11 cellular contexts compared by ENCODE assay signal in genomic region chr3:99895106-99895705, GRCh38.
A peak's percentile ranks its signal among the peaks of the same experiment; 100 is the strongest.
DNase-seq lines count a peak whose midpoint lies in the region; ATAC-seq, FAIRE-seq and TF ChIP-seq lines count a peak whose summit lies in the region.
"Had no signal": no experiment of that assay in that cellular context is flagged by ENCODE, and none has a peak within 500 bp of the region (broad histone marks: within the 10 kb centered on the region; RNA-seq: fewer than 3 reads in every experiment).

No MANE protein-coding gene starts in this region.

- no peak for TF ChIP-seq RAD21 in K562 (CRISPR knock-in tag; conservative IDR thresholded peaks at IDR 0.05 in 1 of 2, IDR thresholded peaks at IDR 0.05 in 1 of 2)

- no peak for DNase-seq in Caco-2
- peak; percentile 80 to 85 for DNase-seq in Kasumi-1 (lab: John Stamatoyannopoulos, UW)
- no peak for DNase-seq in K562 (ENCODE audit: extremely low read depth in 1 of 4, low spot score in 3 of 4)
- DNase-seq in naive B cell, result no peak
- DNase-seq in hypothalamus (lab: John Stamatoyannopoulos, UW), result no peak
- no peak for DNase-seq in T-helper 9 cell
- DNase-seq: activated CD4-positive, alpha-beta T cell treated with anti-CD3 and anti-CD28 coated beads for 36 hours; CD8-positive, alpha-beta T cell; NCI-H526 treated with DMSO at 0.1 percent for 48 hours had no signal

- no peak for ATAC-seq in K562
- peak; percentile 43 to 66 for ATAC-seq in naive B cell (ENCODE audit: low read depth in 2 of 2)
- ATAC-seq in HG03175 (IDR thresholded peaks at IDR 0.05; ENCODE audit: unreplicated experiment), result no peak
- no peak for ATAC-seq in HG03442 (IDR thresholded peaks at IDR 0.05; ENCODE audit: unreplicated experiment)
- ATAC-seq: activated CD4-positive, alpha-beta T cell treated with anti-CD3 and anti-CD28 coated beads for 36 hours; CD8-positive, alpha-beta T cell had no signal

- peak overlapping the region; percentile 42 for H3K4me3 Mint-ChIP-seq in Caco-2 (ENCODE audit: unreplicated experiment)
- H3K4me3 Mint-ChIP-seq in naive B cell, result peak overlapping the region in 6 of 8 donors; percentile 1 to 59 (median 4)
- H3K4me3 Mint-ChIP-seq: activated CD4-positive, alpha-beta T cell treated with anti-CD3 and anti-CD28 coated beads for 36 hours; CD8-positive, alpha-beta T cell had no signal

- CTCF ChIA-PET in Caco-2 (lab: Charles Lee) (no interaction called here), K562 (lab: Yijun Ruan, JAX; ENCODE audit: low intra/inter-chr PET ratio) (no interaction called here)

- H3K4me1 ChIP-seq in Caco-2, result peaks cover 32% of the 10 kb centered on the region
- peaks cover 0 to 3% of the 10 kb centered on the region in 2 experiments; a peak in 1 of 5 replicates for H3K4me1 ChIP-seq in K562 (replicated peaks in 1 of 2; ENCODE audit: control insufficient read depth in 2 of 2, insufficient read depth in 2 of 2, low read length in 2 of 2)

- H3K79me2 ChIP-seq in K562 (ENCODE audit: control insufficient read depth, insufficient read depth, low read length), result peaks cover 9% of the 10 kb centered on the region; the same call in 2 of the 3 replicates

- no peak overlapping the region for H3K9ac ChIP-seq in K562 (ENCODE audit: insufficient read depth in 1 of 2, low read depth in 2 of 2, low read length in 2 of 2)

- BruUV-seq in Caco-2 (replicated peaks; lab: Mats Ljungman, UMichigan) (no TSS peak), K562 (replicated peaks; lab: Mats Ljungman, UMichigan) (no TSS peak)

- H3K36me3 ChIP-seq in Caco-2 (ENCODE audit: control insufficient read depth, insufficient read depth, low read length), result no peaks in the 10 kb centered on the region
- no peaks in the 10 kb centered on the region for H3K36me3 ChIP-seq in K562 (ENCODE audit: control insufficient read depth, insufficient read depth, low read length)

- no peaks in the 10 kb centered on the region for H3K9me3 ChIP-seq in Caco-2
- no peaks in the 10 kb centered on the region for H3K9me3 ChIP-seq in K562 (replicated peaks; ENCODE audit: control insufficient read depth, insufficient read depth, low read depth, low read length)

- no peaks in the 10 kb centered on the region for H4K20me1 ChIP-seq in K562 (replicated peaks; ENCODE audit: control insufficient read depth, insufficient read depth, low read length)

- H2AFZ ChIP-seq in K562 (ENCODE audit: low read depth, low read length), result no peak overlapping the region

- peak overlapping the region; percentile 89 for H3K27ac Mint-ChIP-seq in Caco-2 (ENCODE audit: unreplicated experiment)
- H3K27ac Mint-ChIP-seq in naive B cell, result peak overlapping the region in 1 of 6 donors; percentile 0
- H3K27ac Mint-ChIP-seq: activated CD4-positive, alpha-beta T cell treated with anti-CD3 and anti-CD28 coated beads for 36 hours; CD8-positive, alpha-beta T cell had no signal

- H3K27me3 ChIP-seq in Caco-2 (replicated peaks; ENCODE audit: control insufficient read depth, insufficient read depth, low read length) (no peaks in the 10 kb centered on the region), K562 (ENCODE audit: control insufficient read depth in 2 of 2, insufficient read depth in 2 of 2, low read length in 2 of 2) (no peaks in the 10 kb centered on the region)

- TF ChIP-seq EP300 in K562 (IDR thresholded peaks at IDR 0.05; ENCODE audit: low read length), result no peak

- WGBS in K562 (ENCODE audit: insufficient coverage, low coverage, missing lambda C conversion rate), result 70% methylated on average over 3 of the region's 3 CpGs

- H3K4me1 Mint-ChIP-seq in Caco-2 (ENCODE audit: low read depth, unreplicated experiment) (peaks cover 26% of the 10 kb centered on the region), naive B cell (peaks cover 22 to 35% (median 30%) of the 10 kb centered on the region in 3 donors)

- 0 out of 3 replicates have a peak overlapping the region, but pooled peaks have one; percentile 14 for H3K27ac ChIP-seq in K562 (ENCODE audit: extremely low read depth, low read depth, low read length)

- no peak for TF ChIP-seq CTCF in Caco-2 (IDR thresholded peaks at IDR 0.05; ENCODE audit: insufficient read depth in 1 of 2, low read depth in 1 of 2, low read length in 1 of 2, severe bottlenecking in 1 of 2, unreplicated experiment in 1 of 2)
- TF ChIP-seq CTCF in K562 (IDR thresholded peaks at IDR 0.05 in 2 of 3, conservative IDR thresholded peaks at IDR 0.05 in 1 of 3; ENCODE audit: insufficient read depth in 2 of 3, low read depth in 1 of 3, low read length in 3 of 3), result no peak

- no peak for TF ChIP-seq POLR2A in K562 (conservative IDR thresholded peaks at IDR 0.05)

- H3K9me3 Mint-ChIP-seq in Caco-2 (ENCODE audit: unreplicated experiment) (no peaks in the 10 kb centered on the region), naive B cell (no peaks in the 10 kb centered on the region)
- H3K9me3 Mint-ChIP-seq: CD8-positive, alpha-beta T cell had no signal

- no peak for FAIRE-seq in K562 (lab: Jason Lieb, UNC)

- intact Hi-C loops in Caco-2 (cut with micrococcal nuclease; ENCODE audit: unreplicated experiment), result loop anchor here (1.0 kb wide), 3 partner anchors 19 to 139 kb away; no protein-coding TSS in a partner anchor
- intact Hi-C loops in K562 (cut with micrococcal nuclease), result no loop called here

- H3K4me3 ChIP-seq in Caco-2 (ENCODE audit: low read depth, low read length) (no peak overlapping the region), K562 (no peak overlapping the region)

- H3K9me1 ChIP-seq in K562 (ENCODE audit: control insufficient read depth, insufficient read depth, low read length), result no peaks in the 10 kb centered on the region

- no peak overlapping the region for H3K4me2 ChIP-seq in K562 (ENCODE audit: insufficient read depth, low read length)

- H3K36me3 Mint-ChIP-seq in Caco-2 (ENCODE audit: insufficient read depth, unreplicated experiment) (no peaks in the 10 kb centered on the region), naive B cell (peaks cover 0 to 3% of the 10 kb centered on the region in 2 donors)

- H3K27me3 Mint-ChIP-seq in Caco-2 (ENCODE audit: insufficient read depth, unreplicated experiment), result no peaks in the 10 kb centered on the region
- no peaks in the 10 kb centered on the region for H3K27me3 Mint-ChIP-seq in naive B cell
- H3K27me3 Mint-ChIP-seq: activated CD4-positive, alpha-beta T cell treated with anti-CD3 and anti-CD28 coated beads for 36 hours had no signal

- in situ Hi-C loops in K562 (cut with MboI), result no loop called here

- POLR2A ChIA-PET in Caco-2 (lab: Charles Lee), result no interaction called here
- POLR2A ChIA-PET in K562 (lab: Yijun Ruan, JAX), result interaction anchor here (0.7 kb wide), 1 partner anchor 29 kb away, joined by 4 read pairs; no protein-coding TSS in a partner anchor

TF ChIP-seq in K562, 482 proteins besides CTCF, POLR2A, EP300 and RAD21:
- TF ChIP-seq DDX20 (tag; IDR thresholded peaks at IDR 0.05; ENCODE audit: low read depth) (no peak), SRSF3 (IDR thresholded peaks at IDR 0.05; ENCODE audit: insufficient read depth, low read length) (no peak), HNRNPL (IDR thresholded peaks at IDR 0.05; ENCODE audit: low read depth, low read length) (no peak), NFE2 (IDR thresholded peaks at IDR 0.05; ENCODE audit: low read depth) (no peak), FOXP1 (CRISPR knock-in tag; IDR thresholded peaks at IDR 0.05) (no peak)

Comparison
In these comparisons a context has a peak if more than half of its experiments do, and no peak if none do; other contexts are left out.
1. DNase-seq: peak in Kasumi-1 (2 of 2); none in Caco-2 (0 of 2), K562 (0 of 4), naive B cell (single experiment), hypothalamus (0 of 51) and T-helper 9 cell (single experiment).
2. ATAC-seq: peak in naive B cell (2 of 2); none in K562 (single experiment), HG03175 (single experiment) and HG03442 (single experiment).